13 cellular contexts compared by ENCODE assay signal in genomic region chrX:30659421-30659820, GRCh38. TPM values are rescaled to one million over a fixed set of nuclear protein-coding genes. Genes with fewer than 3 reads are reported as not detected.
A peak's percentile ranks its signal among the peaks of the same experiment; 100 is the strongest.
DNase-seq lines count a peak whose midpoint lies in the region; ATAC-seq, FAIRE-seq and TF ChIP-seq lines count a peak whose summit lies in the region.
"Had no signal": no experiment of that assay in that cellular context is flagged by ENCODE, and none has a peak within 500 bp of the region (broad histone marks: within the 10 kb centered on the region; RNA-seq: fewer than 3 reads in every experiment).

No MANE protein-coding gene starts in this region.

- CTCF ChIA-PET in activated CD4-positive, alpha-beta T cell treated with anti-CD3 and anti-CD28 coated beads for 36 hours (lab: Charles Lee), result interaction anchor here (0.6 to 2.6 kb wide), 6 partner anchors 10 to 229 kb away, joined by 3 to 15 read pairs (median 4); no protein-coding TSS in a partner anchor

- H3K27ac Mint-ChIP-seq in activated CD4-positive, alpha-beta T cell treated with anti-CD3 and anti-CD28 coated beads for 36 hours, result peak overlapping the region; percentile 96
- H3K27ac Mint-ChIP-seq: B cell, IgD-negative memory B cell had no signal

- H3K4me3 ChIP-seq in spleen, result no peak overlapping the region
- H3K4me3 ChIP-seq: psoas muscle had no signal

- FAIRE-seq in RCC 7860 (lab: Jason Lieb, UNC), result peak; percentile 75
- FAIRE-seq: endometrium, GM19239 had no signal

- no peaks in the 10 kb centered on the region for H3K36me3 ChIP-seq in spleen

- H3K27ac ChIP-seq in epithelial cell of prostate (peak overlapping the region; percentile 93), spleen (peak overlapping the region in 6 of 8 donors; percentile 17 to 86 (median 72))
- H3K27ac ChIP-seq: psoas muscle had no signal

- WGBS in spleen, 5 donors, result 66 to 76% (median 71%) methylated on average over 2 of the region's 2 CpGs

- no peak for TF ChIP-seq POLR2A in spleen (IDR thresholded peaks at IDR 0.05)

- H3K27me3 ChIP-seq in spleen (replicated peaks in 1 of 7), result no peaks in the 10 kb centered on the region

- peaks cover 0 to 25% (median 2%) of the 10 kb centered on the region in 6 donors for H3K4me1 ChIP-seq in spleen
- H3K4me1 ChIP-seq: psoas muscle had no signal

- no peaks in the 10 kb centered on the region for H3K9me3 ChIP-seq in spleen
- H3K9me3 ChIP-seq: psoas muscle had no signal

- H3K9me3 Mint-ChIP-seq in activated CD4-positive, alpha-beta T cell treated with anti-CD3 and anti-CD28 coated beads for 36 hours (ENCODE audit: low read depth), result no peaks in the 10 kb centered on the region
- H3K9me3 Mint-ChIP-seq: IgD-negative memory B cell had no signal

- no peak for TF ChIP-seq CTCF in spleen (IDR thresholded peaks at IDR 0.05 in 8 of 11, conservative IDR thresholded peaks at IDR 0.05 in 3 of 11)

- intact Hi-C loops in activated CD4-positive, alpha-beta T cell treated with anti-CD3 and anti-CD28 coated beads for 36 hours (cut with DNase I, micrococcal nuclease), result loop anchor here (1.0 to 10.0 kb wide), 8 partner anchors 9 to 439 kb away; partner anchors contain the start of gene TASL (in 2 of the 2)
- intact Hi-C loops in spleen (cut with DNase I; ENCODE audit: low total_unique reads), result loop anchor here (10.0 kb wide), 1 partner anchor 225 kb away; the partner anchor contains the start of gene TAB3

- peaks cover 44% of the 10 kb centered on the region for H3K36me3 Mint-ChIP-seq in activated CD4-positive, alpha-beta T cell treated with anti-CD3 and anti-CD28 coated beads for 36 hours (ENCODE audit: low read depth)
- H3K36me3 Mint-ChIP-seq: IgD-negative memory B cell had no signal

- peaks cover 42% of the 10 kb centered on the region for H3K4me1 Mint-ChIP-seq in activated CD4-positive, alpha-beta T cell treated with anti-CD3 and anti-CD28 coated beads for 36 hours

- H3K4me3 Mint-ChIP-seq in activated CD4-positive, alpha-beta T cell treated with anti-CD3 and anti-CD28 coated beads for 36 hours, result peak overlapping the region; percentile 28
- H3K4me3 Mint-ChIP-seq: B cell, IgD-negative memory B cell had no signal

- peak; percentile 77 for ATAC-seq in activated CD4-positive, alpha-beta T cell treated with anti-CD3 and anti-CD28 coated beads for 36 hours
- ATAC-seq in HG03039 (IDR thresholded peaks at IDR 0.05; ENCODE audit: unreplicated experiment) (no peak), HG03457 (IDR thresholded peaks at IDR 0.05; ENCODE audit: unreplicated experiment) (no peak)
- ATAC-seq: psoas muscle had no signal

- no peaks in the 10 kb centered on the region for H3K27me3 Mint-ChIP-seq in activated CD4-positive, alpha-beta T cell treated with anti-CD3 and anti-CD28 coated beads for 36 hours
- H3K27me3 Mint-ChIP-seq: B cell, IgD-negative memory B cell had no signal

- DNase-seq in activated CD4-positive, alpha-beta T cell treated with anti-CD3 and anti-CD28 coated beads for 36 hours, result no peak
- DNase-seq in activated CD4-positive, alpha-beta T cell treated with anti-CD3 and anti-CD28 coated beads for 4 hours, result no peak
- DNase-seq in RCC 7860 (ENCODE audit: low spot score) (peak; percentile 48), epithelial cell of prostate (ENCODE audit: low read depth, low spot score) (peak; percentile 72), spleen (no peak), NCI-H187 treated with DMSO at 0.1 percent for 48 hours (lab: John Stamatoyannopoulos, UW) (no peak)
- DNase-seq: psoas muscle had no signal

- POLR2A ChIA-PET in activated CD4-positive, alpha-beta T cell treated with anti-CD3 and anti-CD28 coated beads for 36 hours (lab: Charles Lee), result interaction anchor here (1.0 to 2.7 kb wide), 4 partner anchors 9 to 230 kb away, joined by 3 to 22 read pairs (median 6); partner anchors contain the start of gene TAB3

RNA-seq across cellular contexts. Expression of gene GK, which starts 6.2 kb away (rescaled TPM):
- 100 to 1,000 TPM in 1 of 2 experiments, 10 to 100 TPM in 1; 77.8 to 106 TPM for total RNA-seq in activated CD4-positive, alpha-beta T cell treated with anti-CD3 and anti-CD28 coated beads for 36 hours
- total RNA-seq in spleen, result 10 to 100 TPM; 11.3 to 55.4 (median 22.2) TPM
- polyA plus RNA-seq in spleen, result 1 to 10 TPM; 3.5 to 5.8 (median 5.0) TPM

Comparison
In these comparisons a context has a peak if more than half of its experiments do, and no peak if none do; other contexts are left out.
1. DNase-seq: peak in RCC 7860 (single experiment) and epithelial cell of prostate (single experiment); none in activated CD4-positive, alpha-beta T cell treated with anti-CD3 and anti-CD28 coated beads for 36 hours (single experiment), activated CD4-positive, alpha-beta T cell treated with anti-CD3 and anti-CD28 coated beads for 4 hours (0 of 2), spleen (single experiment) and NCI-H187 treated with DMSO at 0.1 percent for 48 hours (single experiment).